22 cellular contexts compared by ENCODE assay signal in genomic region chr19:55578031-55578760, GRCh38. TPM values are rescaled to one million over a fixed set of nuclear protein-coding genes. Genes with fewer than 3 reads are reported as not detected.
"Had no signal": no experiment of that assay in that cellular context is flagged by ENCODE, and none has a peak within 500 bp of the region (broad histone marks: within the 10 kb centered on the region; RNA-seq: fewer than 3 reads in every experiment).

No MANE protein-coding gene starts in this region.

- H3K9me3 ChIP-seq: SK-N-SH had no signal

- H3K9ac ChIP-seq: SK-N-SH had no signal

- H3K4me2 ChIP-seq: SK-N-SH had no signal

- FAIRE-seq: HTR-8/SVneo, RCC 7860 had no signal

- DNase-seq: KBM-7, MV-4-11, NCI-H1092, NCI-H1105 treated with DMSO at 0.1 percent for 48 hours, NCI-H1417 treated with DMSO at 0.1 percent for 48 hours, NCI-H146, NCI-H1694 treated with DMSO at 0.1 percent for 48 hours, NCI-H1930, NCI-H2081, NCI-H2107, NCI-H2227 treated with DMSO at 0.1 percent for 48 hours, NCI-H524, NCI-H526 treated with DMSO at 0.1 percent for 48 hours, NCI-H748 treated with DMSO at 0.1 percent for 48 hours, RPMI8226, SK-N-SH, SW 1271 had no signal

- H3K27ac ChIP-seq: HL-60 had no signal

RNA-seq across cellular contexts. Expression of gene SBK3, which starts 32.9 kb away (rescaled TPM):
- total RNA-seq: MCF 10A, SK-MEL-5 had no signal
